Comparison of ENCODE assay signal across 13 cellular contexts in the genomic region with DNA sequence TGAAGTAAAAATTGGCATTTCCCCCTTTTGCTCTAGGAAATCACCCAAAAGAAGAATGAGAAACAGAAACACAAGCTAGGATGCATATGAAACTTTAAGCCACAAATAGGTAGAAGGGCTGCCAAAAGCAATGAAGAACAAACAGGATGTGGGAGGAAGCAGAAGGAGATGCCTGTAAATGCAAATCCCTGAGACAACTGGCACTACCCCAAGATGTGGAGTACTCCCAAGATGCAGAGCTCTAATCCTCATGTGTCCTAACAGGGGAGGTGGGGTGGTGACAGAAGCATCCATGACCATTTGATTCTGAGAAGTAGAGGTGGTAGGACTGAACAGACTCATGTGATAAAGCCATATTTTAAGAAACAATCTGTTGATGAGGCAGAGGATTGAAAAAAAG. TPM values are rescaled to one million over a fixed set of nuclear protein-coding genes. Genes with fewer than 3 reads are reported as not detected.
DNase-seq lines count a peak whose midpoint lies in the region; ATAC-seq and TF ChIP-seq lines count a peak whose summit lies in the region.
"Had no signal": no experiment of that assay in that cellular context is flagged by ENCODE, and none has a peak within 500 bp of the region (broad histone marks: within the 10 kb centered on the region; RNA-seq: fewer than 3 reads in every experiment).

No MANE protein-coding gene starts in this region.

- no peaks in the 10 kb centered on the region for H3K27me3 ChIP-seq in BE2C
- H3K27me3 ChIP-seq: BLaER1 treated with 17β-estradiol and CSF1 and Interleukin-3, amounts not matched to agents 10 nM and 100 nM; cardiac muscle cell; foreskin keratinocyte had no signal

- peak; percentile 70 for ATAC-seq in SK-N-SH treated with all-trans-retinoic acid at 6 μM for 48 hours
- no peak for ATAC-seq in GM19023 (IDR thresholded peaks at IDR 0.05; ENCODE audit: unreplicated experiment)
- ATAC-seq: foreskin keratinocyte had no signal

- DNase-seq in A172 (ENCODE audit: low spot score): peak; percentile 62
- DNase-seq in GM04504 (ENCODE audit: low read depth): peak; percentile 74
- DNase-seq in fibroblast of mammary gland (ENCODE audit: low read depth): peak; percentile 86
- DNase-seq in COLO668 (lab: John Stamatoyannopoulos, UW; ENCODE audit: unreplicated experiment): no peak
- DNase-seq in BE2C: no peak
- no peak for DNase-seq in NCI-H2081 treated with DMSO at 0.1 percent for 48 hours (lab: John Stamatoyannopoulos, UW)
- DNase-seq: NCI-H1092 treated with DMSO at 0.1 percent for 48 hours; stimulated activated naive CD4-positive, alpha-beta T cell had no signal

- no peak for TF ChIP-seq CTCF in fibroblast of mammary gland (conservative IDR thresholded peaks at IDR 0.05; ENCODE audit: control insufficient read depth, insufficient read depth, low read depth, low read length)
- no peak for TF ChIP-seq CTCF in BE2C (IDR thresholded peaks at IDR 0.05; ENCODE audit: low read depth, low read length)

- no peaks in the 10 kb centered on the region; the same call in 1 of the 2 replicates for H3K4me1 ChIP-seq in BE2C

- no peaks in the 10 kb centered on the region for H3K36me3 ChIP-seq in BE2C
- H3K36me3 ChIP-seq: BLaER1 treated with 17β-estradiol and CSF1 and Interleukin-3, amounts not matched to agents 10 nM and 100 nM; cardiac muscle cell had no signal

- no peak overlapping the region for H3K4me3 ChIP-seq in fibroblast of mammary gland (ENCODE audit: control insufficient read depth, low read depth, low read length)
- no peak overlapping the region for H3K4me3 ChIP-seq in BE2C (ENCODE audit: low read depth, low read length)
- H3K4me3 ChIP-seq: BLaER1 treated with 17β-estradiol and CSF1 and Interleukin-3, amounts not matched to agents 10 nM and 100 nM; cardiac muscle cell had no signal

- H3K9me3 ChIP-seq in BE2C: no peaks in the 10 kb centered on the region
- H3K9me3 ChIP-seq: BLaER1 treated with 17β-estradiol and CSF1 and Interleukin-3, amounts not matched to agents 10 nM and 100 nM had no signal

TF ChIP-seq in SK-N-SH treated with all-trans-retinoic acid at 6 μM for 48 hours, 23 proteins besides CTCF, POLR2A, EP300 and RAD21:
- TF ChIP-seq ZNF565 (CRISPR knock-in tag; conservative IDR thresholded peaks at IDR 0.05; ENCODE audit: low read depth): no peak
- TF ChIP-seq CSDC2 (CRISPR knock-in tag; IDR thresholded peaks at IDR 0.05): no peak
- no peak for TF ChIP-seq ZFP3 (CRISPR knock-in tag; IDR thresholded peaks at IDR 0.05)
- no peak for TF ChIP-seq ESRRG (CRISPR knock-in tag; IDR thresholded peaks at IDR 0.05)
- TF ChIP-seq, protein P1, sequence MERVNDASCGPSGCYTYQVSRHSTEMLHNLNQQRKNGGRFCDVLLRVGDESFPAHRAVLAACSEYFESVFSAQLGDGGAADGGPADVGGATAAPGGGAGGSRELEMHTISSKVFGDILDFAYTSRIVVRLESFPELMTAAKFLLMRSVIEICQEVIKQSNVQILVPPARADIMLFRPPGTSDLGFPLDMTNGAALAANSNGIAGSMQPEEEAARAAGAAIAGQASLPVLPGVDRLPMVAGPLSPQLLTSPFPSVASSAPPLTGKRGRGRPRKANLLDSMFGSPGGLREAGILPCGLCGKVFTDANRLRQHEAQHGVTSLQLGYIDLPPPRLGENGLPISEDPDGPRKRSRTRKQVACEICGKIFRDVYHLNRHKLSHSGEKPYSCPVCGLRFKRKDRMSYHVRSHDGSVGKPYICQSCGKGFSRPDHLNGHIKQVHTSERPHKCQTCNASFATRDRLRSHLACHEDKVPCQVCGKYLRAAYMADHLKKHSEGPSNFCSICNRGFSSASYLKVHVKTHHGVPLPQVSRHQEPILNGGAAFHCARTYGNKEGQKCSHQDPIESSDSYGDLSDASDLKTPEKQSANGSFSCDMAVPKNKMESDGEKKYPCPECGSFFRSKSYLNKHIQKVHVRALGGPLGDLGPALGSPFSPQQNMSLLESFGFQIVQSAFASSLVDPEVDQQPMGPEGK (CRISPR knock-in tag; IDR thresholded peaks at IDR 0.05; ENCODE audit: borderline replicate concordance): no peak
- TF ChIP-seq, protein P2, sequence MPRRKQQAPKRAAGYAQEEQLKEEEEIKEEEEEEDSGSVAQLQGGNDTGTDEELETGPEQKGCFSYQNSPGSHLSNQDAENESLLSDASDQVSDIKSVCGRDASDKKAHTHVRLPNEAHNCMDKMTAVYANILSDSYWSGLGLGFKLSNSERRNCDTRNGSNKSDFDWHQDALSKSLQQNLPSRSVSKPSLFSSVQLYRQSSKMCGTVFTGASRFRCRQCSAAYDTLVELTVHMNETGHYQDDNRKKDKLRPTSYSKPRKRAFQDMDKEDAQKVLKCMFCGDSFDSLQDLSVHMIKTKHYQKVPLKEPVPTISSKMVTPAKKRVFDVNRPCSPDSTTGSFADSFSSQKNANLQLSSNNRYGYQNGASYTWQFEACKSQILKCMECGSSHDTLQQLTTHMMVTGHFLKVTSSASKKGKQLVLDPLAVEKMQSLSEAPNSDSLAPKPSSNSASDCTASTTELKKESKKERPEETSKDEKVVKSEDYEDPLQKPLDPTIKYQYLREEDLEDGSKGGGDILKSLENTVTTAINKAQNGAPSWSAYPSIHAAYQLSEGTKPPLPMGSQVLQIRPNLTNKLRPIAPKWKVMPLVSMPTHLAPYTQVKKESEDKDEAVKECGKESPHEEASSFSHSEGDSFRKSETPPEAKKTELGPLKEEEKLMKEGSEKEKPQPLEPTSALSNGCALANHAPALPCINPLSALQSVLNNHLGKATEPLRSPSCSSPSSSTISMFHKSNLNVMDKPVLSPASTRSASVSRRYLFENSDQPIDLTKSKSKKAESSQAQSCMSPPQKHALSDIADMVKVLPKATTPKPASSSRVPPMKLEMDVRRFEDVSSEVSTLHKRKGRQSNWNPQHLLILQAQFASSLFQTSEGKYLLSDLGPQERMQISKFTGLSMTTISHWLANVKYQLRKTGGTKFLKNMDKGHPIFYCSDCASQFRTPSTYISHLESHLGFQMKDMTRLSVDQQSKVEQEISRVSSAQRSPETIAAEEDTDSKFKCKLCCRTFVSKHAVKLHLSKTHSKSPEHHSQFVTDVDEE (CRISPR knock-in tag; IDR thresholded peaks at IDR 0.05): no peak
- no peak for TF ChIP-seq ZFP30 (CRISPR knock-in tag; IDR thresholded peaks at IDR 0.05)
- TF ChIP-seq, protein P3, sequence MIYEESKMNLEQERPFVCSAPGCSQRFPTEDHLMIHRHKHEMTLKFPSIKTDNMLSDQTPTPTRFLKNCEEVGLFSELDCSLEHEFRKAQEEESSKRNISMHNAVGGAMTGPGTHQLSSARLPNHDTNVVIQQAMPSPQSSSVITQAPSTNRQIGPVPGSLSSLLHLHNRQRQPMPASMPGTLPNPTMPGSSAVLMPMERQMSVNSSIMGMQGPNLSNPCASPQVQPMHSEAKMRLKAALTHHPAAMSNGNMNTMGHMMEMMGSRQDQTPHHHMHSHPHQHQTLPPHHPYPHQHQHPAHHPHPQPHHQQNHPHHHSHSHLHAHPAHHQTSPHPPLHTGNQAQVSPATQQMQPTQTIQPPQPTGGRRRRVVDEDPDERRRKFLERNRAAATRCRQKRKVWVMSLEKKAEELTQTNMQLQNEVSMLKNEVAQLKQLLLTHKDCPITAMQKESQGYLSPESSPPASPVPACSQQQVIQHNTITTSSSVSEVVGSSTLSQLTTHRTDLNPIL (CRISPR knock-in tag; IDR thresholded peaks at IDR 0.05; ENCODE audit: low read depth): no peak
- TF ChIP-seq, protein P4, sequence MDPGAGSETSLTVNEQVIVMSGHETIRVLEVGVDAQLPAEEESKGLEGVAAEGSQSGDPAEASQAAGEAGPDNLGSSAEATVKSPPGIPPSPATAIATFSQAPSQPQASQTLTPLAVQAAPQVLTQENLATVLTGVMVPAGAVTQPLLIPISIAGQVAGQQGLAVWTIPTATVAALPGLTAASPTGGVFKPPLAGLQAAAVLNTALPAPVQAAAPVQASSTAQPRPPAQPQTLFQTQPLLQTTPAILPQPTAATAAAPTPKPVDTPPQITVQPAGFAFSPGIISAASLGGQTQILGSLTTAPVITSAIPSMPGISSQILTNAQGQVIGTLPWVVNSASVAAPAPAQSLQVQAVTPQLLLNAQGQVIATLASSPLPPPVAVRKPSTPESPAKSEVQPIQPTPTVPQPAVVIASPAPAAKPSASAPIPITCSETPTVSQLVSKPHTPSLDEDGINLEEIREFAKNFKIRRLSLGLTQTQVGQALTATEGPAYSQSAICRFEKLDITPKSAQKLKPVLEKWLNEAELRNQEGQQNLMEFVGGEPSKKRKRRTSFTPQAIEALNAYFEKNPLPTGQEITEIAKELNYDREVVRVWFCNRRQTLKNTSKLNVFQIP (CRISPR knock-in tag; IDR thresholded peaks at IDR 0.05; ENCODE audit: borderline replicate concordance, low read depth): no peak
TF ChIP-seq in SK-N-SH treated with all-trans-retinoic acid at 6 μM for 48 hours: peak in this region for 0.

RNA-seq across cellular contexts. Expression of a gene that starts 31.9 kb away (rescaled TPM):
- 16.2 and 16.7 TPM in 2 replicates for total RNA-seq in A172 (2014; rRNA removed; shearing (Covaris generic))
- 6.8 TPM for polyA plus RNA-seq in BE2C (2012; ENCODE audit: insufficient read depth, insufficient read length, low read depth)

Comparison
In these comparisons a context has a peak if more than half of its experiments do, and no peak if none do; other contexts are left out.
1. DNase-seq: peak in A172 (single experiment), GM04504 (single experiment) and fibroblast of mammary gland (single experiment); none in COLO668 (single experiment), BE2C (single experiment) and NCI-H2081 treated with DMSO at 0.1 percent for 48 hours (single experiment).